Comparison of ENCODE assay signal across 29 cellular contexts in the genomic region with DNA sequence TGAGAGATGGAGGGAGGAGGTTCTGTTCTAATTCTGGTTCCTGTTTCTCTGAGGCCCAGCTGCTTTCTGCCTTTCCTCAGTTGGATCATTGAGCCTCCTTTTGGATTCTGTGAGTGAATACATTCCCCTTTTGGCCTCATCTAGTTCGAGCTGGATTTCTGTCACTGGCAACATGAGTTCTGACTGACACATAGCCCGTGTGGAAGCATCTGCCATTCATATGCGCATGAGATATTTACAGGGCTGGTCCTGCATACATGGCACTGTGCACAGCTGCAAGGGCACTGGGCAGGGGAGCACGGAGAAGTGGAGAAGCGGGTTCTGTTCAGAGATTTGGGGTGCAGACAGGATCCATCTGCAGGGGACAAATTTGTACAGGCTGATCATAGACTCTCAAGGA.
DNase-seq lines count a peak whose midpoint lies in the region; FAIRE-seq and TF ChIP-seq lines count a peak whose summit lies in the region.
"Had no signal": no experiment of that assay in that cellular context is flagged by ENCODE, and none has a peak within 500 bp of the region (broad histone marks: within the 10 kb centered on the region; RNA-seq: fewer than 3 reads in every experiment).

No MANE protein-coding gene starts in this region.

- no peaks in the 10 kb centered on the region for H3K27me3 ChIP-seq in bronchial epithelial cell (ENCODE audit: control insufficient read depth, insufficient read depth, low read length)
- H3K27me3 ChIP-seq in neural cell (ENCODE audit: insufficient read depth, low read depth, low read length) = no peaks in the 10 kb centered on the region
- H3K27me3 ChIP-seq in neuronal stem cell (ENCODE audit: control insufficient read depth in 3 of 3, insufficient read depth in 3 of 3, low read depth in 1 of 3, low read length in 3 of 3) = peaks cover 0 to 3% (median 0%) of the 10 kb centered on the region in 3 experiments
- H3K27me3 ChIP-seq: BE2C, BLaER1 had no signal

- no peak overlapping the region for H3K23ac ChIP-seq in neuronal stem cell (ENCODE audit: low read depth, low read length, poor library complexity)

- H3K9ac ChIP-seq in neural cell (ENCODE audit: low read length) (peak overlapping the region; percentile 65), neuronal stem cell (ENCODE audit: low read depth, low read length, poor library complexity) (no peak overlapping the region)
- H3K9ac ChIP-seq: BLaER1 had no signal

- H3K4me3 Mint-ChIP-seq in brain = no peak overlapping the region
- H3K4me3 Mint-ChIP-seq in immature natural killer cell = no peak overlapping the region
- H3K4me3 Mint-ChIP-seq: CD14-positive monocyte; CD4-positive, alpha-beta memory T cell; CD4-positive, CD25-positive, alpha-beta regulatory T cell; CD8-positive, alpha-beta memory T cell had no signal

- TF ChIP-seq EP300 in neural cell (conservative IDR thresholded peaks at IDR 0.05; ENCODE audit: poor library complexity, severe bottlenecking) = peak; percentile 80

- no peaks in the 10 kb centered on the region for H3K9me3 ChIP-seq in neural cell (ENCODE audit: low read length)
- no peaks in the 10 kb centered on the region for H3K9me3 ChIP-seq in neuronal stem cell (replicated peaks in 1 of 2; ENCODE audit: control insufficient read depth in 2 of 2, insufficient read depth in 1 of 2, low read depth in 1 of 2, low read length in 2 of 2)
- H3K9me3 ChIP-seq: BE2C, BLaER1 had no signal

- peaks cover 0 to 19% of the 10 kb centered on the region in 2 donors for H3K4me1 ChIP-seq in neuronal stem cell (ENCODE audit: control insufficient read depth in 2 of 2, insufficient read depth in 1 of 2, low read depth in 1 of 2, low read length in 2 of 2)
- H3K4me1 ChIP-seq: BE2C, BLaER1 had no signal

- no peaks in the 10 kb centered on the region for H3K36me3 Mint-ChIP-seq in brain
- H3K36me3 Mint-ChIP-seq in immature natural killer cell = no peaks in the 10 kb centered on the region
- H3K36me3 Mint-ChIP-seq: CD14-positive monocyte; CD4-positive, alpha-beta memory T cell; CD4-positive, CD25-positive, alpha-beta regulatory T cell; CD8-positive, alpha-beta memory T cell had no signal

- peak; percentile 40 for FAIRE-seq in bronchial epithelial cell (lab: Jason Lieb, UNC)
- FAIRE-seq in HTR-8/SVneo (lab: Jason Lieb, UNC) = no peak
- FAIRE-seq: A204.1, GM12878, GM12892, GM18507 had no signal

- no peaks in the 10 kb centered on the region for H3K36me3 ChIP-seq in bronchial epithelial cell (ENCODE audit: control insufficient read depth, insufficient read depth, low read length)
- no peaks in the 10 kb centered on the region for H3K36me3 ChIP-seq in neural cell (ENCODE audit: insufficient read depth, low read length)
- H3K36me3 ChIP-seq in neuronal stem cell (replicated peaks in 1 of 2; ENCODE audit: control insufficient read depth in 2 of 2, insufficient read depth in 2 of 2, low read length in 2 of 2) = no peaks in the 10 kb centered on the region
- H3K36me3 ChIP-seq: BE2C, BLaER1 had no signal

- H3F3A ChIP-seq in neural cell (ENCODE audit: insufficient read depth, low read length, poor library complexity, severe bottlenecking) = no peaks in the 10 kb centered on the region

- no peak overlapping the region for H2BK12ac ChIP-seq in neuronal stem cell (ENCODE audit: low read length)

- TF ChIP-seq RAD21 in neural cell (conservative IDR thresholded peaks at IDR 0.05) = peak; percentile 35

- H3K27ac ChIP-seq in neural cell (ENCODE audit: low read length) (peak overlapping the region; percentile 91), neuronal stem cell (replicated peaks; ENCODE audit: low read length) (no peak overlapping the region)
- H3K27ac ChIP-seq: BLaER1 had no signal

- no peak overlapping the region for H2BK120ac ChIP-seq in neuronal stem cell (ENCODE audit: low read depth, low read length)

- no peak overlapping the region for H4K91ac ChIP-seq in neuronal stem cell (ENCODE audit: low read depth, low read length, poor library complexity)

- TF ChIP-seq CTCF in brain (conservative IDR thresholded peaks at IDR 0.05) (no peak), bronchial epithelial cell (IDR thresholded peaks at IDR 0.05; ENCODE audit: insufficient read depth, low read length, severe bottlenecking) (no peak), neural cell (IDR thresholded peaks at IDR 0.05; ENCODE audit: poor library complexity, severe bottlenecking) (no peak)

- H2BK15ac ChIP-seq in neuronal stem cell (ENCODE audit: low read length) = no peak overlapping the region

- H2AFZ ChIP-seq in neural cell (ENCODE audit: low read depth, low read length) (no peak overlapping the region), neuronal stem cell (ENCODE audit: low read length) (peak overlapping the region; percentile 78)

- H2AK5ac ChIP-seq in neuronal stem cell (ENCODE audit: low read depth, low read length) = no peak overlapping the region

- no peaks in the 10 kb centered on the region for H3K79me2 ChIP-seq in neural cell (replicated peaks; ENCODE audit: insufficient read depth, low read length)

- H3K27me3 Mint-ChIP-seq in brain = no peaks in the 10 kb centered on the region
- H3K27me3 Mint-ChIP-seq in immature natural killer cell (ENCODE audit: low read depth in 3 of 3) = peaks cover 0 to 8% (median 6%) of the 10 kb centered on the region in 3 donors

- H3K27ac Mint-ChIP-seq in brain = peak overlapping the region in 3 of 5 experiments; percentile 37 to 91 (median 90)
- H3K27ac Mint-ChIP-seq in immature natural killer cell = no peak overlapping the region
- H3K27ac Mint-ChIP-seq: CD4-positive, alpha-beta memory T cell; CD4-positive, CD25-positive, alpha-beta regulatory T cell; CD8-positive, alpha-beta memory T cell had no signal

- no peak overlapping the region for H3K14ac ChIP-seq in neuronal stem cell (ENCODE audit: low read length)

- H3K4me1 Mint-ChIP-seq in brain (peaks cover 44% of the 10 kb centered on the region), immature natural killer cell (no peaks in the 10 kb centered on the region)
- H3K4me1 Mint-ChIP-seq: CD14-positive monocyte; CD4-positive, alpha-beta memory T cell; CD4-positive, CD25-positive, alpha-beta regulatory T cell; CD8-positive, alpha-beta memory T cell had no signal

- H3K4ac ChIP-seq in neuronal stem cell (ENCODE audit: low read length) = no peak overlapping the region

- H3K79me1 ChIP-seq in neuronal stem cell (ENCODE audit: low read depth, low read length) = no peaks in the 10 kb centered on the region

- no peak overlapping the region for H3K4me3 ChIP-seq in bronchial epithelial cell (ENCODE audit: low read depth, low read length)
- no peak overlapping the region for H3K4me3 ChIP-seq in neural cell (ENCODE audit: low read length)
- no peak overlapping the region for H3K4me3 ChIP-seq in neuronal stem cell (ENCODE audit: low read length in 2 of 2)
- H3K4me3 ChIP-seq: BLaER1, GM12878 had no signal

- DNase-seq in bronchial epithelial cell (ENCODE audit: low read depth) = no peak
- no peak for DNase-seq in neuronal stem cell (ENCODE audit: low spot score)
- DNase-seq in stimulated activated CD4-positive, alpha-beta T cell treated with anti-CD3 and anti-CD28 coated beads, Interleukin-12 subunit alpha, Interleukin-12 subunit beta, amount 100 ng/mL, for 4 hours = no peak
- no peak for DNase-seq in HTR-8/SVneo (ENCODE audit: insufficient read length, low spot score)
- DNase-seq in immature natural killer cell = no peak
- no peak for DNase-seq in HK-2 (ENCODE audit: unreplicated experiment)
- DNase-seq: 8988T; ACHN; BE2C; C1 segment of cervical spinal cord; CD4-positive, alpha-beta memory T cell; CD4-positive, CD25-positive, alpha-beta regulatory T cell; CD8-positive, alpha-beta memory T cell; COR-L47; DMS 273 treated with DMSO at 0.1 percent for 48 hours; DMS153; DMS53; DMS79; DND-41; EL; GDM1 had no signal

- H4K20me1 ChIP-seq in neural cell (ENCODE audit: insufficient read depth) = no peaks in the 10 kb centered on the region
- H4K20me1 ChIP-seq: BLaER1 had no signal

- no peak overlapping the region for H2BK5ac ChIP-seq in neuronal stem cell (ENCODE audit: low read length)

- H3K18ac ChIP-seq in neuronal stem cell (ENCODE audit: low read length) = no peak overlapping the region

- WGBS in neuronal stem cell (ENCODE audit: extremely low coverage in 2 of 2, insufficient read length in 2 of 2, insufficient replicate concordance in 1 of 2), 2 donors = no CpG with 5 or more reads among the region's 5 CpGs

- H3K4me2 ChIP-seq in neural cell (ENCODE audit: low read length) (no peak overlapping the region), neuronal stem cell (ENCODE audit: insufficient read depth, low read length, poor library complexity, severe bottlenecking) (no peak overlapping the region)
- H3K4me2 ChIP-seq: BLaER1 had no signal

- H3K9me3 Mint-ChIP-seq in brain (peaks cover 2 to 12% (median 5%) of the 10 kb centered on the region in 5 experiments), immature natural killer cell (no peaks in the 10 kb centered on the region)
- H3K9me3 Mint-ChIP-seq: CD14-positive monocyte; CD4-positive, alpha-beta memory T cell; CD8-positive, alpha-beta memory T cell had no signal

- no peak overlapping the region for H4K8ac ChIP-seq in neuronal stem cell (ENCODE audit: low read depth, low read length)

- H3K9me2 ChIP-seq in neural cell (ENCODE audit: insufficient read depth, low read length) = no peaks in the 10 kb centered on the region

TF ChIP-seq in neural cell, 6 proteins besides CTCF, POLR2A, EP300 and RAD21 (continues in another document):
- no peak for TF ChIP-seq MXI1 (conservative IDR thresholded peaks at IDR 0.05; ENCODE audit: poor library complexity, severe bottlenecking)
- peak; percentile 52 for TF ChIP-seq POLR2AphosphoS5 (IDR thresholded peaks at IDR 0.05)
- peak; percentile 29 for TF ChIP-seq SMC3 (conservative IDR thresholded peaks at IDR 0.05; ENCODE audit: poor library complexity)
- TF ChIP-seq TAF1 (IDR thresholded peaks at IDR 0.05; ENCODE audit: low read depth) = peak; percentile 33

Comparison
In these comparisons a context has a peak if more than half of its experiments do, and no peak if none do; other contexts are left out.
1. H3K27ac Mint-ChIP-seq: peak in brain (3 of 5); none in immature natural killer cell (0 of 6).